In genomic region chr6:129671442-129672344, GRCh38 we compare ENCODE assay signal across 8 cellular contexts. TPM values are rescaled to one million over a fixed set of nuclear protein-coding genes. Genes with fewer than 3 reads are reported as not detected.
DNase-seq lines count a peak whose midpoint lies in the region; ATAC-seq and TF ChIP-seq lines count a peak whose summit lies in the region.

No MANE protein-coding gene starts in this region.

- H3K9me3 ChIP-seq in AG04450 (ENCODE audit: control insufficient read depth, insufficient read depth, low read length) (no peaks in the 10 kb centered on the region), parathyroid adenoma (ENCODE audit: control insufficient read depth, low read length) (no peaks in the 10 kb centered on the region)
- H3K9me3 ChIP-seq in effector memory CD4-positive, alpha-beta T cell (ENCODE audit: control insufficient read depth, low read length), result no peaks in the 10 kb centered on the region

- CTCF ChIA-PET in AG04450 (lab: Charles Lee), result interaction anchor here (0.7 to 2.0 kb wide), 2 partner anchors 10 to 103 kb away, joined by 6 to 7 read pairs; no protein-coding TSS in a partner anchor

- no peak overlapping the region for H3K4me2 ChIP-seq in parathyroid adenoma (ENCODE audit: low read length)

- H3K36me3 ChIP-seq in effector memory CD4-positive, alpha-beta T cell (ENCODE audit: control insufficient read depth, insufficient read depth, low read length), result no peaks in the 10 kb centered on the region
- H3K36me3 ChIP-seq in parathyroid adenoma (ENCODE audit: control insufficient read depth, insufficient read depth, low read length), result no peaks in the 10 kb centered on the region

- no peaks in the 10 kb centered on the region for H3K27me3 ChIP-seq in AG04450 (ENCODE audit: control insufficient read depth, insufficient read depth, low read length)
- no peaks in the 10 kb centered on the region for H3K27me3 ChIP-seq in effector memory CD4-positive, alpha-beta T cell (replicated peaks; ENCODE audit: control insufficient read depth, insufficient read depth, low read length, poor library complexity, severe bottlenecking)
- no peaks in the 10 kb centered on the region for H3K27me3 ChIP-seq in parathyroid adenoma (ENCODE audit: control insufficient read depth, insufficient read depth, low read length)

- TF ChIP-seq CTCF in AG04450 (IDR thresholded peaks at IDR 0.05; ENCODE audit: low read depth, low read length) (no peak; the same call in 1 of the 2 replicates), parathyroid adenoma (IDR thresholded peaks at IDR 0.05) (no peak)

- H3K4me3 ChIP-seq in AG04450 (ENCODE audit: low read depth, low read length) (no peak overlapping the region), parathyroid adenoma (ENCODE audit: low read depth, low read length) (no peak overlapping the region)
- peak overlapping the region; percentile 31 for H3K4me3 ChIP-seq in effector memory CD4-positive, alpha-beta T cell (ENCODE audit: insufficient read depth, low read depth, low read length, poor library complexity, severe bottlenecking)

- no peak for DNase-seq in AG04450 (ENCODE audit: low read depth, low spot score)
- peak; percentile 25 to 30 (median 27) for DNase-seq in effector memory CD4-positive, alpha-beta T cell
- no peak for DNase-seq in middle frontal gyrus (ENCODE audit: extremely low spot score, low spot score)
- no peak for DNase-seq in AG20443 (ENCODE audit: low spot score)

- H3K27ac ChIP-seq in AG04450 (ENCODE audit: low read depth, low read length) (peak overlapping the region; percentile 66), parathyroid adenoma (peak overlapping the region; percentile 15)
- H3K27ac ChIP-seq in effector memory CD4-positive, alpha-beta T cell (ENCODE audit: insufficient read depth, low read length, poor library complexity, severe bottlenecking), result peak overlapping the region; percentile 18

- peaks cover 8% of the 10 kb centered on the region for H3K4me1 ChIP-seq in effector memory CD4-positive, alpha-beta T cell (ENCODE audit: control insufficient read depth, insufficient read depth, low read length, poor library complexity, severe bottlenecking)
- H3K4me1 ChIP-seq in parathyroid adenoma, result peaks cover 46% of the 10 kb centered on the region

- ATAC-seq in GM19452 (IDR thresholded peaks at IDR 0.05; ENCODE audit: unreplicated experiment), result peak; percentile 86
- ATAC-seq in HG03460 (IDR thresholded peaks at IDR 0.05; ENCODE audit: unreplicated experiment), result peak; percentile 78
- peak; percentile 89 for ATAC-seq in activated CD4-positive, CD25-positive, alpha-beta regulatory T cell treated with anti-CD3 and anti-CD28 coated beads, Interleukin-2, amount 50 U/mL, for 24 hours

- POLR2A ChIA-PET in AG04450 (lab: Yijun Ruan, JAX), result interaction anchor here (2.4 kb wide), 1 partner anchor 12 kb away, joined by 13 read pairs; no protein-coding TSS in a partner anchor

- peaks cover 60% of the 10 kb centered on the region for H3K79me2 ChIP-seq in parathyroid adenoma

- H3K9ac ChIP-seq in parathyroid adenoma, result no peak overlapping the region

- H2AFZ ChIP-seq in parathyroid adenoma, result peak overlapping the region; percentile 25

RNA-seq across cellular contexts. Expression of gene ARHGAP18, which starts 38.3 kb away (rescaled TPM):
- polyA plus RNA-seq in AG04450 (2011; rRNA removed), result 11.0 and 13.9 TPM in 2 replicates
- polyA minus RNA-seq in AG04450 (2011; rRNA and poly(A)+ RNA removed), result 17.0 and 18.2 TPM in 2 replicates

Comparison
In these comparisons a context has a peak if more than half of its experiments do, and no peak if none do; other contexts are left out.
1. DNase-seq: peak in effector memory CD4-positive, alpha-beta T cell (3 of 3); none in AG04450 (single experiment), middle frontal gyrus (single experiment) and AG20443 (single experiment).
2. H3K27ac ChIP-seq: peak in every context shown above with its lines; median percentile 66 in AG04450; 18 in effector memory CD4-positive, alpha-beta T cell; 15 in parathyroid adenoma.
3. Peak in every context shown above with its lines, with median percentiles within 50 percentile points of each other: ATAC-seq.